In genomic region chr3:46970391-46971091, GRCh38 we compare ENCODE assay signal across 8 cellular contexts. TPM values are rescaled to one million over a fixed set of nuclear protein-coding genes. Genes with fewer than 3 reads are reported as not detected.
DNase-seq lines count a peak whose midpoint lies in the region; ATAC-seq, FAIRE-seq and TF ChIP-seq lines count a peak whose summit lies in the region.

No MANE protein-coding gene starts in this region.

- no peak for TF ChIP-seq CTCF in SK-N-SH (IDR thresholded peaks at IDR 0.05)
- TF ChIP-seq CTCF in GM12878 (IDR thresholded peaks at IDR 0.05 in 2 of 3, conservative IDR thresholded peaks at IDR 0.05 in 1 of 3; ENCODE audit: control insufficient read depth in 2 of 3, extremely low read depth in 1 of 3, insufficient read depth in 1 of 3, low read depth in 3 of 3, low read length in 3 of 3) = no peak

- no peak overlapping the region for H2BK15ac ChIP-seq in mesendoderm (replicated peaks; ENCODE audit: low read depth)

- no peak for FAIRE-seq in GM12878 (lab: Jason Lieb, UNC)

- TF ChIP-seq EP300 in SK-N-SH (IDR thresholded peaks at IDR 0.05; ENCODE audit: borderline replicate concordance in 1 of 2, low read depth in 1 of 2, low read length in 1 of 2) (no peak), GM12878 (IDR thresholded peaks at IDR 0.05; ENCODE audit: borderline replicate concordance in 1 of 2, control insufficient read depth in 1 of 2, low read depth in 2 of 2, low read length in 2 of 2) (no peak)

- no peak overlapping the region for H3K4me2 ChIP-seq in SK-N-SH
- H3K4me2 ChIP-seq in GM12878 (ENCODE audit: control insufficient read depth, insufficient read depth) = peak overlapping the region; percentile 66
- no peak overlapping the region for H3K4me2 ChIP-seq in mesendoderm (ENCODE audit: low read length)

- H2AFZ ChIP-seq in SK-N-SH (ENCODE audit: low read depth) = no peak overlapping the region
- H2AFZ ChIP-seq in GM12878 (ENCODE audit: control insufficient read depth, low read depth, low read length) = no peak overlapping the region

- no peak overlapping the region for H4K5ac ChIP-seq in mesendoderm (ENCODE audit: low read length)

- no peak for TF ChIP-seq POLR2A in GM12878 (IDR thresholded peaks at IDR 0.05; ENCODE audit: low read depth, low read length)

- H3K36me3 ChIP-seq in SK-N-SH (replicated peaks in 1 of 2; ENCODE audit: control insufficient read depth in 1 of 2, insufficient read depth in 2 of 2, low read length in 1 of 2) (peaks cover 2 to 4% of the 10 kb centered on the region in 2 experiments), GM12878 (ENCODE audit: control insufficient read depth in 2 of 2, insufficient read depth in 2 of 2, low read length in 1 of 2) (peaks cover 12 to 14% of the 10 kb centered on the region in 2 experiments), mesendoderm (ENCODE audit: control insufficient read depth, insufficient read depth, low read length) (peaks cover 6% of the 10 kb centered on the region)

- H3K4me3 ChIP-seq in SK-N-SH (ENCODE audit: low read depth in 2 of 2, low read length in 1 of 2) = no peak overlapping the region
- H3K4me3 ChIP-seq in GM12878 = no peak overlapping the region; the same call in 1 of the 2 replicates
- H3K4me3 ChIP-seq in mesendoderm (ENCODE audit: low read length) = no peak overlapping the region

- H2AK5ac ChIP-seq in mesendoderm (ENCODE audit: low read length) = no peak overlapping the region

- peaks cover 0 to 42% of the 10 kb centered on the region in 2 experiments; a peak in 1 of 4 replicates for H3K4me1 ChIP-seq in SK-N-SH (ENCODE audit: control insufficient read depth in 1 of 2, insufficient read depth in 2 of 2, low read depth in 1 of 2, low read length in 1 of 2)
- peaks cover 46% of the 10 kb centered on the region for H3K4me1 ChIP-seq in GM12878 (ENCODE audit: control insufficient read depth, insufficient read depth, low read length)
- peaks cover 3% of the 10 kb centered on the region for H3K4me1 ChIP-seq in mesendoderm (ENCODE audit: control insufficient read depth, low read depth, low read length)

- peaks cover 71 to 94% of the 10 kb centered on the region in 2 donors for H3K4me1 Mint-ChIP-seq in stimulated activated naive B cell treated with anti-CD40 and anti-IgM and Interleukin-4, amounts not matched to agents 10 μg/mL and 1 μg/mL and 100 μg/mL, for 72 hours

- H3K9me2 ChIP-seq in SK-N-SH = no peaks in the 10 kb centered on the region

- H3K18ac ChIP-seq in mesendoderm (ENCODE audit: low read length) = no peak overlapping the region

- H3K79me2 ChIP-seq in SK-N-SH (ENCODE audit: insufficient read depth) (peaks cover 100% of the 10 kb centered on the region), GM12878 (ENCODE audit: control insufficient read depth, insufficient read depth, low read length) (peaks cover 96% of the 10 kb centered on the region), mesendoderm (ENCODE audit: control insufficient read depth, insufficient read depth, low read length) (peaks cover 90% of the 10 kb centered on the region)

- H3K4ac ChIP-seq in mesendoderm (ENCODE audit: low read depth, low read length) = no peak overlapping the region

- no peaks in the 10 kb centered on the region for H3K9me3 ChIP-seq in SK-N-SH
- no peaks in the 10 kb centered on the region for H3K9me3 ChIP-seq in GM12878 (replicated peaks; ENCODE audit: control insufficient read depth, insufficient read depth, low read length)

- no peak overlapping the region for H2BK5ac ChIP-seq in mesendoderm (ENCODE audit: low read length)

- no peak overlapping the region for H3K27ac Mint-ChIP-seq in stimulated activated naive B cell treated with anti-CD40 and anti-IgM and Interleukin-4, amounts not matched to agents 10 μg/mL and 1 μg/mL and 100 μg/mL, for 72 hours

- DNase-seq in SK-N-SH (no peak), GM12878 (ENCODE audit: low read depth, low spot score) (no peak), left colon (no peak), mesendoderm (no peak), NCI-H69 (lab: John Stamatoyannopoulos, UW) (no peak)
- DNase-seq in stimulated activated naive B cell treated with anti-CD40 and anti-IgM and Interleukin-4, amounts not matched to agents 10 μg/mL and 1 μg/mL and 100 μg/mL, for 72 hours = no peak

- H3K9me3 Mint-ChIP-seq in stimulated activated naive B cell treated with anti-CD40 and anti-IgM and Interleukin-4, amounts not matched to agents 10 μg/mL and 1 μg/mL and 100 μg/mL, for 72 hours = no peaks in the 10 kb centered on the region

- H3F3A ChIP-seq in SK-N-SH (replicated peaks; ENCODE audit: insufficient read depth) = no peaks in the 10 kb centered on the region

- no peak for TF ChIP-seq RAD21 in SK-N-SH (IDR thresholded peaks at IDR 0.05; ENCODE audit: low read length)
- TF ChIP-seq RAD21 in GM12878 (IDR thresholded peaks at IDR 0.05; ENCODE audit: insufficient read depth, low read depth, low read length) = no peak

- H4K20me1 ChIP-seq in SK-N-SH (ENCODE audit: insufficient read depth) = peaks cover 98% of the 10 kb centered on the region
- H4K20me1 ChIP-seq in GM12878 (ENCODE audit: control insufficient read depth, insufficient read depth) = peaks cover 12% of the 10 kb centered on the region

- no peaks in the 10 kb centered on the region for H3K27me3 Mint-ChIP-seq in stimulated activated naive B cell treated with anti-CD40 and anti-IgM and Interleukin-4, amounts not matched to agents 10 μg/mL and 1 μg/mL and 100 μg/mL, for 72 hours

- SMC1A ChIA-PET in GM12878 (lab: Charles Lee; ENCODE audit: uncharacterized antibody, unreplicated experiment) = interaction anchor here (1.1 to 3.0 kb wide), 5 partner anchors 12 to 44 kb away, joined by 5 to 27 read pairs (median 8); no protein-coding TSS in a partner anchor

- no peak overlapping the region for H2BK120ac ChIP-seq in mesendoderm (ENCODE audit: low read depth, low read length)

- CTCF ChIA-PET in SK-N-SH (lab: Yijun Ruan, JAX) = interaction anchor here (0.6 to 3.1 kb wide), 3 partner anchors 12 to 195 kb away, joined by 4 to 13 read pairs (median 4); no protein-coding TSS in a partner anchor
- CTCF ChIA-PET in GM12878 (lab: Yijun Ruan, JAX) = interaction anchor here (0.8 kb wide), 1 partner anchor 43 kb away, joined by 3 read pairs; no protein-coding TSS in a partner anchor

- intact Hi-C loops in GM12878 (cut with micrococcal nuclease; ENCODE audit: unreplicated experiment) (no loop called here), left colon (cut with DNase I, micrococcal nuclease) (no loop called here)

- peaks cover 35% of the 10 kb centered on the region for H3K79me1 ChIP-seq in mesendoderm (ENCODE audit: low read length)

- H3K27ac ChIP-seq in SK-N-SH (ENCODE audit: low read depth in 2 of 2, low read length in 1 of 2) (peak overlapping the region in 1 of 2 experiments; percentile 75; a peak in 2 of 4 replicates), GM12878 (ENCODE audit: control insufficient read depth, insufficient read depth) (peak overlapping the region; percentile 41), mesendoderm (ENCODE audit: low read depth, low read length) (no peak overlapping the region)

- RAD21 ChIA-PET in GM12878 (lab: Charles Lee; ENCODE audit: unreplicated experiment) = interaction anchor here (0.9 to 1.4 kb wide), 5 partner anchors 10 to 37 kb away, joined by 3 to 5 read pairs (median 4); no protein-coding TSS in a partner anchor

- in situ Hi-C loops in GM12878 (cut with MboI) = no loop called here

- ATAC-seq in SK-N-SH treated with all-trans-retinoic acid at 6 μM for 48 hours (peak; percentile 24; the same call in 2 of the 3 replicates), GM12878 (no peak), left colon (peak; percentile 80), HG03378 (IDR thresholded peaks at IDR 0.05; ENCODE audit: unreplicated experiment) (no peak)
- ATAC-seq in stimulated activated naive B cell treated with anti-CD40 and anti-IgM and Interleukin-4, amounts not matched to agents 10 μg/mL and 1 μg/mL and 100 μg/mL, for 72 hours (replicated peaks) = no peak

- H3K27me3 ChIP-seq in SK-N-SH (ENCODE audit: insufficient read depth) (no peaks in the 10 kb centered on the region), GM12878 (replicated peaks in 1 of 2; ENCODE audit: control insufficient read depth in 2 of 2, insufficient read depth in 2 of 2, low read length in 1 of 2) (no peaks in the 10 kb centered on the region), mesendoderm (ENCODE audit: insufficient read depth, low read length, poor library complexity) (no peaks in the 10 kb centered on the region)

- peak overlapping the region; percentile 10 to 76 for H3K4me3 Mint-ChIP-seq in stimulated activated naive B cell treated with anti-CD40 and anti-IgM and Interleukin-4, amounts not matched to agents 10 μg/mL and 1 μg/mL and 100 μg/mL, for 72 hours

- H3K23ac ChIP-seq in mesendoderm (ENCODE audit: low read length) = no peak overlapping the region

- BruUV-seq in GM12878 (replicated peaks; lab: Mats Ljungman, UMichigan) = no TSS peak

- H3K9ac ChIP-seq in SK-N-SH (no peak overlapping the region), GM12878 (ENCODE audit: control insufficient read depth, insufficient read depth, low read length) (peak overlapping the region; percentile 9; the same call in 1 of the 2 replicates), mesendoderm (ENCODE audit: low read length) (no peak overlapping the region)

- H3K36me3 Mint-ChIP-seq in stimulated activated naive B cell treated with anti-CD40 and anti-IgM and Interleukin-4, amounts not matched to agents 10 μg/mL and 1 μg/mL and 100 μg/mL, for 72 hours = peaks cover 51 to 69% of the 10 kb centered on the region in 2 donors

- no peak overlapping the region for H3K56ac ChIP-seq in mesendoderm (ENCODE audit: low read length)

- POLR2A ChIA-PET in SK-N-SH (lab: Yijun Ruan, JAX) = interaction anchor here (0.6 kb wide), 1 partner anchor 9 kb away, joined by 4 read pairs; the partner anchor contains the start of gene NBEAL2
- POLR2A ChIA-PET in GM12878 (lab: Charles Lee) = interaction anchor here (0.6 to 2.7 kb wide), 10 partner anchors 9 to 43 kb away, joined by 3 to 19 read pairs (median 4); partner anchors contain the start of gene NBEAL2

- 52% methylated on average over 3 of the region's 3 CpGs for WGBS in SK-N-SH (ENCODE audit: low lambda C conversion rate)
- whole genome bisulfite sequencing in GM12878 (ENCODE audit: insufficient coverage, insufficient replicate concordance, low lambda C conversion rate, missing lambda C conversion rate) = 20% methylated on average over 3 of the region's 3 CpGs
- WGBS in mesendoderm (ENCODE audit: extremely low coverage, insufficient coverage, low lambda C conversion rate) = no CpG with 5 or more reads among the region's 3 CpGs

- H4K8ac ChIP-seq in mesendoderm (ENCODE audit: low read depth, low read length) = no peak overlapping the region

RNA-seq across cellular contexts. Expression of gene CCDC12, which starts 6.0 kb away (rescaled TPM):
- polyA plus RNA-seq in SK-N-SH (2012; rRNA removed) (53.2 and 105 TPM in 2 replicates), GM12878 (2011; rRNA removed) (31.2 and 45.6 TPM in 2 replicates), GM12878 (2014; fragmentation: Illumina TruSeq; extraction: Trizol) (11.2 and 63.3 TPM in 2 replicates), GM12878 (2014; fragmentation: Nextera tagmentation; extraction: Ambion mirVana) (10 to 100 TPM in 1 of 2 experiments, 1 to 10 TPM in 1; 9.2 to 22.5 TPM), GM12878 (2014; rRNA removed) (59.3 and 67.6 TPM in 2 replicates), GM12878 (2016; fragmentation: Nextera tagmentation; extraction: Ambion mirVana) (10 to 100 TPM; 83.1 to 91.4 TPM)
- polyA plus RNA-seq in SK-N-SH (2012; cell fraction: cytosol; rRNA removed) = 68.1 and 147 TPM in 2 replicates
- polyA plus RNA-seq in SK-N-SH (2012; cell fraction: nucleus; rRNA removed) = 66.6 and 79.5 TPM in 2 replicates
- 111 and 121 TPM in 2 replicates for total RNA-seq in GM12878 (2013; cell fraction: nucleolus; rRNA removed)
- total RNA-seq in GM12878 (2014; rRNA removed) (46.9 and 53.0 TPM in 2 replicates), GM12878 (2014; rRNA removed; fragmentation: Illumina TruSeq; extraction: Trizol) (67.3 and 72.4 TPM in 2 replicates), GM12878 (2021) (65.8 and 65.9 TPM in 2 replicates), left colon (10 to 100 TPM; 40.0 to 54.4 TPM)
- 29.4 TPM for polyA plus RNA-seq in GM12878 (2011; ENCODE audit: low read depth)
- polyA plus RNA-seq in GM12878 (2011; cell fraction: cytosol; rRNA removed) = 52.2 and 68.0 TPM in 2 replicates
- 63.4 and 85.5 TPM in 2 replicates for polyA plus RNA-seq in GM12878 (2011; cell fraction: nucleus; rRNA removed)
- 47.7 and 72.7 TPM in 2 replicates for polyA plus RNA-seq in GM12878 (2012)
- 69.5 and 77.8 TPM in 2 replicates for polyA minus RNA-seq in GM12878 (2011; rRNA and poly(A)+ RNA removed)
- 15.6 and 18.2 TPM in 2 replicates for polyA minus RNA-seq in GM12878 (2011; cell fraction: cytosol; rRNA and poly(A)+ RNA removed)
- polyA minus RNA-seq in GM12878 (2011; cell fraction: nucleus; rRNA and poly(A)+ RNA removed) = 64.3 and 144 TPM in 2 replicates
- polyA plus RNA-seq in mesendoderm (2013, experiment 1 of 2) = 49.1 TPM
- polyA plus RNA-seq in mesendoderm (2013, experiment 2 of 2) = 48.9 TPM

RNA-seq across cellular contexts. Expression of gene NBEAL2, which starts 8.9 kb away (rescaled TPM):
- polyA plus RNA-seq in SK-N-SH (2012; rRNA removed) = 15.5 and 20.3 TPM in 2 replicates
- 2.6 and 5.5 TPM in 2 replicates for polyA plus RNA-seq in SK-N-SH (2012; cell fraction: cytosol; rRNA removed)
- polyA plus RNA-seq in SK-N-SH (2012; cell fraction: nucleus; rRNA removed) = 152 and 177 TPM in 2 replicates
- total RNA-seq in GM12878 (2013; cell fraction: nucleolus; rRNA removed) = 152 and 168 TPM in 2 replicates
- 47.2 and 52.0 TPM in 2 replicates for total RNA-seq in GM12878 (2014; rRNA removed)
- total RNA-seq in GM12878 (2014; rRNA removed; fragmentation: Illumina TruSeq; extraction: Trizol) = 19.7 and 21.8 TPM in 2 replicates
- total RNA-seq in GM12878 (2021) = 106 and 127 TPM in 2 replicates
- polyA plus RNA-seq in GM12878 (2011; ENCODE audit: low read depth) = 27.1 TPM
- polyA plus RNA-seq in GM12878 (2011; rRNA removed) = 17.1 and 29.0 TPM in 2 replicates
- 39.5 and 52.6 TPM in 2 replicates for polyA plus RNA-seq in GM12878 (2011; cell fraction: cytosol; rRNA removed)
- polyA plus RNA-seq in GM12878 (2011; cell fraction: nucleus; rRNA removed) = 940 and 1,024 TPM in 2 replicates
- 62.9 and 78.4 TPM in 2 replicates for polyA plus RNA-seq in GM12878 (2012)
- polyA plus RNA-seq in GM12878 (2014; fragmentation: Illumina TruSeq; extraction: Trizol) = 16.4 and 41.4 TPM in 2 replicates
- under 1 TPM; 0.07 to 0.18 TPM for polyA plus RNA-seq in GM12878 (2014; fragmentation: Nextera tagmentation; extraction: Ambion mirVana)
- polyA plus RNA-seq in GM12878 (2014; rRNA removed) = 96.3 and 110 TPM in 2 replicates
- 10 to 100 TPM; 22.5 to 29.7 TPM for polyA plus RNA-seq in GM12878 (2016; fragmentation: Nextera tagmentation; extraction: Ambion mirVana)
- polyA minus RNA-seq in GM12878 (2011; rRNA and poly(A)+ RNA removed) = 21.7 and 46.1 TPM in 2 replicates
- 21.8 and 25.3 TPM in 2 replicates for polyA minus RNA-seq in GM12878 (2011; cell fraction: cytosol; rRNA and poly(A)+ RNA removed)
- polyA minus RNA-seq in GM12878 (2011; cell fraction: nucleus; rRNA and poly(A)+ RNA removed) = 95.1 and 139 TPM in 2 replicates
- 10 to 100 TPM; 51.4 to 98.1 TPM for total RNA-seq in left colon
- polyA plus RNA-seq in mesendoderm (2013, experiment 1 of 2) = 11.0 TPM
- 11.0 TPM for polyA plus RNA-seq in mesendoderm (2013, experiment 2 of 2)

Comparison
In these comparisons a context has a peak if more than half of its experiments do, and no peak if none do; other contexts are left out.
1. ATAC-seq: peak in SK-N-SH treated with all-trans-retinoic acid at 6 μM for 48 hours (single experiment) and left colon (single experiment); none in GM12878 (single experiment), stimulated activated naive B cell treated with anti-CD40 and anti-IgM and Interleukin-4, amounts not matched to agents 10 μg/mL and 1 μg/mL and 100 μg/mL, for 72 hours (0 of 2) and HG03378 (single experiment).